In the genomic region with DNA sequence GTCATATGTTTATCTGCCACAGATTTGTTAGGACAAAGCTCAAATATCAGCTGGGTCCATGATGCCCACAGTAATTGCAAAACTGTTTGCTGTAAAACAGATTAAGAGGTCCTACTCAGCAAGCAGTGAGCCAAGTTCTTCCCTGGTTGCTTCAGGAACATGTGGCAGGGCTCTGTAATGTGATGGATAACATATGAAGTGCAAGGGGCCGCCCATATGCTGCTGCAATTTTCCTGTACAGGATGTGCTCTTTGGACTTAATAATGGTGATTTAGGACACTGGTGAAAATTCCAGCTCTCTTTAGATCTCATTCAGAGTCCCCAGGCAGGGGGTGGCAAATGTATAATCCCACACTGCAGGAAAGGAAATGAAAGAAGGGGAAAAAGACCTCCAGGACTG, we compare ENCODE assay signal across 27 cellular contexts.
DNase-seq lines count a peak whose midpoint lies in the region; FAIRE-seq and TF ChIP-seq lines count a peak whose summit lies in the region.
"Had no signal": no experiment of that assay in that cellular context is flagged by ENCODE, and none has a peak within 500 bp of the region (broad histone marks: within the 10 kb centered on the region; RNA-seq: fewer than 3 reads in every experiment).

No MANE protein-coding gene starts in this region.

- H3K4me3 ChIP-seq in mesenchymal stem cell (ENCODE audit: insufficient read depth in 1 of 2, low read depth in 1 of 2, low read length in 2 of 2) = no peak overlapping the region
- H3K4me3 ChIP-seq in colonic mucosa = no peak overlapping the region
- H3K4me3 ChIP-seq: BLaER1, heart left ventricle, suprapubic skin had no signal

- peak; percentile 99 for FAIRE-seq in G401.6 (lab: Jason Lieb, UNC)
- FAIRE-seq: endometrium, small intestine, urothelium cell line had no signal

- H3K4me3 Mint-ChIP-seq in brain = no peak overlapping the region
- H3K4me3 Mint-ChIP-seq: activated T-helper 1 cell treated with anti-CD3 and anti-CD28 coated beads, Interleukin-12 subunit alpha, Interleukin-12 subunit beta, Interleukin-2, Interleukin-4 antibody, amounts not matched to agents 30 ng/mL and 10 ng/mL and 1 ng/mL, durations not matched to agents 14 hours and 24 hours and 36 hours; dendritic cell treated with granulocyte-macrophage colony-stimulating factor and Interleukin-4, amounts not matched to agents 40 ng/mL and 50 ng/mL, for 4 days; stimulated activated effector memory CD8-positive, alpha-beta T cell treated with anti-CD3 and anti-CD28 coated beads, Interleukin-12 subunit alpha, Interleukin-12 subunit beta, amount 100 ng/mL, for 72 hours; WTC11 had no signal

- intact Hi-C loops in colonic mucosa (cut with DNase I) = no loop called here

- no peaks in the 10 kb centered on the region for H3K9me3 ChIP-seq in mesenchymal stem cell (ENCODE audit: control insufficient read depth, low read length)
- no peaks in the 10 kb centered on the region for H3K9me3 ChIP-seq in colonic mucosa
- H3K9me3 ChIP-seq: BLaER1, heart left ventricle, suprapubic skin had no signal

- no peak overlapping the region for H3K4ac ChIP-seq in mesenchymal stem cell (ENCODE audit: low read depth in 1 of 2, low read length in 2 of 2)

- no peak overlapping the region for H3K14ac ChIP-seq in mesenchymal stem cell (ENCODE audit: low read length in 2 of 2)

- H2AK5ac ChIP-seq in mesenchymal stem cell (ENCODE audit: low read length, severe bottlenecking) = no peak overlapping the region

- peak overlapping the region in 3 of 5 experiments; percentile 49 to 77 (median 50) for H3K27ac Mint-ChIP-seq in brain
- H3K27ac Mint-ChIP-seq: activated T-helper 1 cell treated with anti-CD3 and anti-CD28 coated beads, Interleukin-12 subunit alpha, Interleukin-12 subunit beta, Interleukin-2, Interleukin-4 antibody, amounts not matched to agents 30 ng/mL and 10 ng/mL and 1 ng/mL, durations not matched to agents 14 hours and 24 hours and 36 hours; dendritic cell treated with granulocyte-macrophage colony-stimulating factor and Interleukin-4, amounts not matched to agents 40 ng/mL and 50 ng/mL, for 4 days; stimulated activated effector memory CD8-positive, alpha-beta T cell treated with anti-CD3 and anti-CD28 coated beads, Interleukin-12 subunit alpha, Interleukin-12 subunit beta, amount 100 ng/mL, for 72 hours; WTC11 had no signal

- no peak overlapping the region for H2BK120ac ChIP-seq in mesenchymal stem cell (ENCODE audit: low read depth, low read length)

- no peak overlapping the region for H4K91ac ChIP-seq in mesenchymal stem cell (ENCODE audit: low read length)

- H2AFZ ChIP-seq in mesenchymal stem cell (ENCODE audit: low read depth, low read length) = no peak overlapping the region

- WGBS in mesenchymal stem cell = 47% methylated on average over 1 of the region's 1 CpG

- H3K18ac ChIP-seq in mesenchymal stem cell (ENCODE audit: low read depth in 1 of 2, low read length in 2 of 2) = no peak overlapping the region

- no peak overlapping the region for H3K27ac ChIP-seq in mesenchymal stem cell (ENCODE audit: low read length, poor library complexity, severe bottlenecking)
- no peak overlapping the region for H3K27ac ChIP-seq in colonic mucosa
- H3K27ac ChIP-seq: BLaER1, heart left ventricle, KMS-11, suprapubic skin had no signal

- DNase-seq in NCI-H446 treated with DMSO at 0.1 percent for 48 hours (lab: John Stamatoyannopoulos, UW) = peak; percentile 95
- peak; percentile 23 for DNase-seq in mesenchymal stem cell
- no peak for DNase-seq in NCI-H345 treated with DMSO at 0.1 percent for 48 hours (lab: John Stamatoyannopoulos, UW; ENCODE audit: unreplicated experiment)
- no peak for DNase-seq in colonic mucosa
- no peak for DNase-seq in SW480 (ENCODE audit: low spot score)
- DNase-seq in hippocampal formation (lab: John Stamatoyannopoulos, UW) = no peak
- DNase-seq: activated naive CD4-positive, alpha-beta T cell treated with anti-CD3 and anti-CD28 coated beads, Interleukin-2, amount 50 U/mL, for 16 hours; anterior cingulate cortex; DMS79; GOT3; heart left ventricle; left cardiac atrium; mesendoderm; NCI-H146; NCI-H510A treated with DMSO at 0.1 percent for 48 hours; small intestine had no signal

- no peak overlapping the region for H4K8ac ChIP-seq in mesenchymal stem cell (ENCODE audit: low read length)

- H3K36me3 ChIP-seq in mesenchymal stem cell (ENCODE audit: control insufficient read depth in 1 of 2, insufficient read depth in 2 of 2, low read depth in 1 of 2, low read length in 2 of 2) (no peaks in the 10 kb centered on the region), colonic mucosa (no peaks in the 10 kb centered on the region)
- H3K36me3 ChIP-seq: BLaER1, heart left ventricle, suprapubic skin had no signal

- H3K4me1 ChIP-seq in mesenchymal stem cell (ENCODE audit: control insufficient read depth, insufficient read depth, low read depth, low read length) = peaks cover 2% of the 10 kb centered on the region
- no peaks in the 10 kb centered on the region for H3K4me1 ChIP-seq in colonic mucosa
- H3K4me1 ChIP-seq: BLaER1, heart left ventricle, suprapubic skin had no signal

- peaks cover 3 to 25% (median 8%) of the 10 kb centered on the region in 5 experiments for H3K9me3 Mint-ChIP-seq in brain
- H3K9me3 Mint-ChIP-seq: activated T-helper 1 cell treated with anti-CD3 and anti-CD28 coated beads, Interleukin-12 subunit alpha, Interleukin-12 subunit beta, Interleukin-2, Interleukin-4 antibody, amounts not matched to agents 30 ng/mL and 10 ng/mL and 1 ng/mL, durations not matched to agents 14 hours and 24 hours and 36 hours; WTC11 had no signal

- H3K4me2 ChIP-seq in mesenchymal stem cell (ENCODE audit: low read length, poor library complexity, severe bottlenecking) = no peak overlapping the region
- H3K4me2 ChIP-seq: BLaER1, KMS-11 had no signal

- TF ChIP-seq CTCF in brain (conservative IDR thresholded peaks at IDR 0.05) = no peak
- no peak for TF ChIP-seq CTCF in colonic mucosa (IDR thresholded peaks at IDR 0.05)

- H2BK12ac ChIP-seq in mesenchymal stem cell (ENCODE audit: low read length in 2 of 2) = no peak overlapping the region

- peaks cover 12% of the 10 kb centered on the region for H3K36me3 Mint-ChIP-seq in brain
- H3K36me3 Mint-ChIP-seq: stimulated activated effector memory CD8-positive, alpha-beta T cell treated with anti-CD3 and anti-CD28 coated beads, Interleukin-12 subunit alpha, Interleukin-12 subunit beta, amount 100 ng/mL, for 72 hours; WTC11 had no signal

- H2BK15ac ChIP-seq in mesenchymal stem cell (ENCODE audit: low read depth, poor library complexity, severe bottlenecking) = no peak overlapping the region

- no peaks in the 10 kb centered on the region for H3K27me3 Mint-ChIP-seq in brain
- H3K27me3 Mint-ChIP-seq: dendritic cell treated with granulocyte-macrophage colony-stimulating factor and Interleukin-4, amounts not matched to agents 40 ng/mL and 50 ng/mL, for 4 days had no signal

- H3K9ac ChIP-seq in mesenchymal stem cell (ENCODE audit: low read length) (no peak overlapping the region), colonic mucosa (ENCODE audit: low read depth in 2 of 2, low read length in 2 of 2) (no peak overlapping the region)
- H3K9ac ChIP-seq: BLaER1, KMS-11 had no signal

- no peak overlapping the region for H2BK5ac ChIP-seq in mesenchymal stem cell (ENCODE audit: low read depth, low read length, poor library complexity, severe bottlenecking)

- peaks cover 15% of the 10 kb centered on the region for H3K79me1 ChIP-seq in mesenchymal stem cell (replicated peaks; ENCODE audit: low read length, poor library complexity, severe bottlenecking)

- H3K27me3 ChIP-seq in mesenchymal stem cell (ENCODE audit: control insufficient read depth in 1 of 2, insufficient read depth in 1 of 2, low read length in 2 of 2) (no peaks in the 10 kb centered on the region), colonic mucosa (no peaks in the 10 kb centered on the region)
- H3K27me3 ChIP-seq: BLaER1, suprapubic skin had no signal

- H3K4me1 Mint-ChIP-seq in brain = peaks cover 46% of the 10 kb centered on the region
- H3K4me1 Mint-ChIP-seq: stimulated activated effector memory CD8-positive, alpha-beta T cell treated with anti-CD3 and anti-CD28 coated beads, Interleukin-12 subunit alpha, Interleukin-12 subunit beta, amount 100 ng/mL, for 72 hours had no signal

- H3K23ac ChIP-seq in mesenchymal stem cell (ENCODE audit: low read length in 2 of 2) = no peak overlapping the region

Comparison
In these comparisons a context has a peak if more than half of its experiments do, and no peak if none do; other contexts are left out.
1. DNase-seq: peak in NCI-H446 treated with DMSO at 0.1 percent for 48 hours (single experiment) and mesenchymal stem cell (single experiment); none in NCI-H345 treated with DMSO at 0.1 percent for 48 hours (single experiment), colonic mucosa (single experiment), SW480 (single experiment) and hippocampal formation (0 of 2).